In the genomic region with DNA sequence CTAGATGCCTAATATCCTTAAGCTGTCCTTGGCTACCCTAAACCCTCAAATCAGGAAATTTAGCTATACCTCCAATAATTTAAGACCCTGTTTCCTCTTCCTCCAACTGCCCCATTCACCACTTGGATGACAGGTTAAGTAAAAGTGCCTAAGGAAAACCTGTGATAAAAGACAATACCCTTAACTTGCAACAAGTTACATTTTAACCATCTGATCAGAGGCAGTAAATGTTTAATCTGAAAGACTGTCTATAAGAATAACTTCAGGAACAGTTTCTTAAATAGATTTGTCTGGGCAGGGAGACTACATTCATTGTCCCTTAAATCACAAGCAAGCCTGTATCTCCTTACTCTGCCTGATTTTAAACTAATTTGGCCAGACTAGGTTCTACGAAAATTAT, we compare ENCODE assay signal across 25 cellular contexts.
A peak's percentile ranks its signal among the peaks of the same experiment; 100 is the strongest.
DNase-seq lines count a peak whose midpoint lies in the region; ATAC-seq and TF ChIP-seq lines count a peak whose summit lies in the region.
"Had no signal": no experiment of that assay in that cellular context is flagged by ENCODE, and none has a peak within 500 bp of the region (broad histone marks: within the 10 kb centered on the region; RNA-seq: fewer than 3 reads in every experiment).

No MANE protein-coding gene starts in this region.

- H3K36me3 ChIP-seq in right lobe of liver (no peaks in the 10 kb centered on the region), stomach (no peaks in the 10 kb centered on the region)
- H3K36me3 ChIP-seq: neutrophil, prostate gland had no signal

- H3K4me1 ChIP-seq in right lobe of liver: peaks cover 0 to 27% (median 0%) of the 10 kb centered on the region in 4 donors
- H3K4me1 ChIP-seq in stomach: peaks cover 6 to 73% (median 36%) of the 10 kb centered on the region in 4 donors
- H3K4me1 ChIP-seq: prostate gland had no signal

- ATAC-seq in right lobe of liver (peak; percentile 49 to 70 (median 64)), GM19397 (IDR thresholded peaks at IDR 0.05; ENCODE audit: unreplicated experiment) (no peak), GM21381 (IDR thresholded peaks at IDR 0.05; ENCODE audit: unreplicated experiment) (no peak)
- ATAC-seq: activated CD8-positive, alpha-beta memory T cell treated with anti-CD3 and anti-CD28 coated beads, Interleukin-2, amount 10 ng/mL, durations not matched to agents 7 days and 5 days; activated naive CD8-positive, alpha-beta T cell treated with anti-CD3 and anti-CD28 coated beads, Interleukin-2, amount 50 U/mL, for 24 hours had no signal

- WGBS in right lobe of liver (ENCODE audit: insufficient coverage, low coverage, low lambda C conversion rate, missing lambda C conversion rate): 31% methylated on average over 1 of the region's 1 CpG
- 28 to 52% (median 43%) methylated on average over 1 of the region's 1 CpG for WGBS in stomach, 5 donors

- DNase-seq in HT-29 (ENCODE audit: low spot score) (peak; percentile 9), epithelial cell of proximal tubule (ENCODE audit: low read depth) (no peak), right lobe of liver (no peak), stomach (no peak), NCI-H1105 treated with DMSO at 0.1 percent for 48 hours (lab: John Stamatoyannopoulos, UW) (no peak)
- DNase-seq: activated CD4-positive, CD25-positive, alpha-beta regulatory T cell; activated CD8-positive, alpha-beta memory T cell treated with anti-CD3 and anti-CD28 coated beads, Interleukin-2, amount 10 ng/mL, durations not matched to agents 7 days and 5 days; activated naive CD8-positive, alpha-beta T cell treated with anti-CD3 and anti-CD28 coated beads, Interleukin-2, amount 50 U/mL, for 24 hours; activated T-cell treated with anti-CD3 and anti-CD28 coated beads, Interleukin-2, amount 50 U/mL, for 48 hours; cerebellar nuclear complex; glutamatergic neuron; NCI-H1092 treated with DMSO at 0.1 percent for 48 hours; NCI-H1930; NCI-H2227 treated with DMSO at 0.1 percent for 48 hours; NCI-H526 treated with DMSO at 0.1 percent for 48 hours; RPMI8226; stimulated activated CD4-positive, alpha-beta T cell treated with anti-CD3 and anti-CD28 coated beads, Interleukin-1b, Interleukin-23, amount 100 ng/mL, for 48 hours; stimulated activated CD8-positive, alpha-beta memory T cell treated with anti-CD3 and anti-CD28 coated beads, Interleukin-4, amount 100 ng/mL, for 48 hours; T-helper 1 cell; trophoblast cell had no signal

- TF ChIP-seq CTCF in epithelial cell of proximal tubule (conservative IDR thresholded peaks at IDR 0.05; ENCODE audit: low read depth, low read length) (no peak), right lobe of liver (IDR thresholded peaks at IDR 0.05) (no peak), stomach (IDR thresholded peaks at IDR 0.05) (no peak)

- H3K27ac ChIP-seq in right lobe of liver (peak overlapping the region in 1 of 3 donors; percentile 27), stomach (peak overlapping the region in 4 of 5 donors; percentile 1 to 31 (median 18))
- H3K27ac ChIP-seq: C4-2B, neutrophil, prostate gland had no signal

- H3K9me3 ChIP-seq in right lobe of liver (no peaks in the 10 kb centered on the region), stomach (no peaks in the 10 kb centered on the region)
- H3K9me3 ChIP-seq: neutrophil, prostate gland had no signal

- peak overlapping the region; percentile 43 for H3K4me3 ChIP-seq in epithelial cell of proximal tubule (ENCODE audit: low read depth, low read length)
- no peak overlapping the region for H3K4me3 ChIP-seq in right lobe of liver
- no peak overlapping the region for H3K4me3 ChIP-seq in stomach
- H3K4me3 ChIP-seq: prostate gland had no signal

- no peak for TF ChIP-seq POLR2A in right lobe of liver (IDR thresholded peaks at IDR 0.05)
- TF ChIP-seq POLR2A in stomach (IDR thresholded peaks at IDR 0.05): no peak

- intact Hi-C loops in right lobe of liver (cut with DNase I) (no loop called here), stomach (cut with DNase I; ENCODE audit: low total_unique reads) (no loop called here)

- no peak for TF ChIP-seq EP300 in stomach (IDR thresholded peaks at IDR 0.05)

- no peaks in the 10 kb centered on the region for H3K27me3 ChIP-seq in right lobe of liver
- no peaks in the 10 kb centered on the region for H3K27me3 ChIP-seq in stomach
- H3K27me3 ChIP-seq: neutrophil had no signal

Comparison
In these comparisons a context has a peak if more than half of its experiments do, and no peak if none do; other contexts are left out.
1. ATAC-seq: peak in right lobe of liver (4 of 4); none in GM19397 (single experiment) and GM21381 (single experiment).